Comparison of ENCODE assay signal across 10 cellular contexts in genomic region chr7:55020481-55020871, GRCh38. TPM values are rescaled to one million over a fixed set of nuclear protein-coding genes. Genes with fewer than 3 reads are reported as not detected.
DNase-seq lines count a peak whose midpoint lies in the region; ATAC-seq, FAIRE-seq and TF ChIP-seq lines count a peak whose summit lies in the region.
"Had no signal": no experiment of that assay in that cellular context is flagged by ENCODE, and none has a peak within 500 bp of the region (broad histone marks: within the 10 kb centered on the region; RNA-seq: fewer than 3 reads in every experiment).

No MANE protein-coding gene starts in this region.

- TF ChIP-seq CTCF in bronchial epithelial cell (IDR thresholded peaks at IDR 0.05; ENCODE audit: insufficient read depth, low read length, severe bottlenecking) (no peak), testis (IDR thresholded peaks at IDR 0.05) (no peak), GM13977 (IDR thresholded peaks at IDR 0.05; ENCODE audit: extremely low read depth, insufficient read depth, missing control alignments) (no peak)

- intact Hi-C loops in testis (cut with DNase I; ENCODE audit: low total_unique reads): no loop called here

- H3K9ac ChIP-seq in HUES48 (ENCODE audit: low read depth, low read length): no peak overlapping the region

- no peak for ATAC-seq in HG03342 (IDR thresholded peaks at IDR 0.05; ENCODE audit: unreplicated experiment)
- ATAC-seq: K562 had no signal

- H3K9me3 ChIP-seq in HUES48 (ENCODE audit: control insufficient read depth, insufficient read depth, low read length) (no peaks in the 10 kb centered on the region), testis (no peaks in the 10 kb centered on the region)

- TF ChIP-seq POLR2A in testis (IDR thresholded peaks at IDR 0.05): no peak

- peaks cover 73% of the 10 kb centered on the region for H3K27me3 ChIP-seq in HUES48 (ENCODE audit: control insufficient read depth, insufficient read depth, low read length)
- H3K27me3 ChIP-seq in bronchial epithelial cell (ENCODE audit: control insufficient read depth, insufficient read depth, low read length): no peaks in the 10 kb centered on the region
- no peaks in the 10 kb centered on the region for H3K27me3 ChIP-seq in testis

- H3K36me3 ChIP-seq in HUES48 (ENCODE audit: control insufficient read depth, insufficient read depth, low read length): no peaks in the 10 kb centered on the region
- H3K36me3 ChIP-seq in bronchial epithelial cell (ENCODE audit: control insufficient read depth, insufficient read depth, low read length): peaks cover 14% of the 10 kb centered on the region
- no peaks in the 10 kb centered on the region for H3K36me3 ChIP-seq in testis (ENCODE audit: low read depth, missing control alignments)

- peak; percentile 32 for FAIRE-seq in bronchial epithelial cell (lab: Jason Lieb, UNC)
- FAIRE-seq: K562 had no signal

- 22 to 57% methylated on average over 9 to 11 of the region's 11 CpGs for WGBS in testis, 2 donors

- H3K27ac ChIP-seq in HUES48 (ENCODE audit: low read depth, low read length): no peak overlapping the region
- H3K27ac ChIP-seq in testis: peak overlapping the region; percentile 92 to 95

- in situ Hi-C loops in GM13977 (cut with MboI; ENCODE audit: low pct_unique_long_range_greater_than_20kb, low sequenced_read_pairs, unreplicated experiment): no loop called here

- peak overlapping the region; percentile 69 for H3K4me3 ChIP-seq in HUES48 (ENCODE audit: low read depth, low read length)
- H3K4me3 ChIP-seq in bronchial epithelial cell (ENCODE audit: low read depth, low read length): peak overlapping the region; percentile 75
- peak overlapping the region; percentile 86 to 88 for H3K4me3 ChIP-seq in testis
- H3K4me3 ChIP-seq: K562 had no signal

- H3K4me1 ChIP-seq in HUES48 (ENCODE audit: control insufficient read depth, insufficient read depth, low read length) (peaks cover 3% of the 10 kb centered on the region; the same call in 1 of the 2 replicates), testis (peaks cover 20% of the 10 kb centered on the region)

- peak; percentile 93 for DNase-seq in bronchial epithelial cell (ENCODE audit: low read depth)
- peak; percentile 39 for DNase-seq in left kidney (ENCODE audit: low read depth, low spot score)
- DNase-seq in testis: no peak
- DNase-seq in central memory CD4-positive, alpha-beta T cell: no peak
- DNase-seq in A172 (ENCODE audit: low spot score): no peak
- no peak for DNase-seq in GM13977 (ENCODE audit: low spot score)
- DNase-seq: activated CD4-positive, alpha-beta T cell treated with anti-CD3 and anti-CD28 coated beads, Interleukin-2, amount 50 U/mL, for 48 hours had no signal

RNA-seq across cellular contexts. Expression of gene EGFR, which starts 1.7 kb away (rescaled TPM):
- total RNA-seq in bronchial epithelial cell (114 and 137 TPM in 2 replicates), testis (10 to 100 TPM; 18.2 to 45.0 TPM)
- polyA plus RNA-seq in testis (ENCODE audit: insufficient read depth, low read depth, low replicate concordance): 11.0 TPM
- total RNA-seq in A172 (2014; rRNA removed; shearing (Covaris generic)): 75.4 and 79.3 TPM in 2 replicates
- polyA plus RNA-seq: K562 had no signal

Comparison
In these comparisons a context has a peak if more than half of its experiments do, and no peak if none do; other contexts are left out.
1. DNase-seq: peak in bronchial epithelial cell (single experiment) and left kidney (single experiment); none in testis (single experiment), central memory CD4-positive, alpha-beta T cell (single experiment), A172 (single experiment) and GM13977 (single experiment).
2. Peak in every context shown above with its lines, with median percentiles within 50 percentile points of each other: H3K4me3 ChIP-seq.